In genomic region chr11:71459767-71460320, GRCh38 we compare ENCODE assay signal across 22 cellular contexts.
"Had no signal": no experiment of that assay in that cellular context is flagged by ENCODE, and none has a peak within 500 bp of the region (broad histone marks: within the 10 kb centered on the region; RNA-seq: fewer than 3 reads in every experiment).

No MANE protein-coding gene starts in this region.

- H3K4me3 Mint-ChIP-seq: activated CD4-positive, alpha-beta T cell treated with anti-CD3 and anti-CD28 coated beads for 36 hours; activated CD8-positive, alpha-beta memory T cell treated with anti-CD3 and anti-CD28 coated beads, Interleukin-2, amount 10 ng/mL, durations not matched to agents 7 days and 5 days; activated naive CD8-positive, alpha-beta T cell treated with anti-CD3 and anti-CD28 coated beads, Interleukin-2, amount 10 ng/mL, durations not matched to agents 7 days and 5 days; dendritic cell treated with granulocyte-macrophage colony-stimulating factor and Interleukin-4, amounts not matched to agents 40 ng/mL and 50 ng/mL, for 4 days; natural killer cell; stimulated activated naive CD8-positive, alpha-beta T cell treated with anti-CD3 and anti-CD28 coated beads, Interleukin-15, amount 100 ng/mL, for 72 hours; WTC11 had no signal

- H3K9me3 Mint-ChIP-seq: activated naive CD8-positive, alpha-beta T cell treated with anti-CD3 and anti-CD28 coated beads, Interleukin-2, amount 10 ng/mL, durations not matched to agents 7 days and 5 days; dendritic cell treated with granulocyte-macrophage colony-stimulating factor and Interleukin-4, amounts not matched to agents 40 ng/mL and 50 ng/mL, for 4 days; natural killer cell; stimulated activated naive CD8-positive, alpha-beta T cell treated with anti-CD3 and anti-CD28 coated beads, Interleukin-15, amount 100 ng/mL, for 72 hours; WTC11 had no signal

- H3K27me3 ChIP-seq: brain microvascular endothelial cell, esophagus muscularis mucosa, gastroesophageal sphincter, suprapubic skin, transverse colon, vagina had no signal

- H3K27ac ChIP-seq: brain microvascular endothelial cell, esophagus muscularis mucosa, gastroesophageal sphincter, suprapubic skin, transverse colon, vagina had no signal

- DNase-seq: activated CD4-positive, alpha-beta T cell treated with anti-CD3 and anti-CD28 coated beads for 36 hours; activated CD4-positive, alpha-beta T cell treated with anti-CD3 and anti-CD28 coated beads, Interleukin-2, amount 50 U/mL, for 48 hours; activated CD8-positive, alpha-beta memory T cell treated with anti-CD3 and anti-CD28 coated beads, Interleukin-2, amount 10 ng/mL, durations not matched to agents 7 days and 5 days; activated naive CD8-positive, alpha-beta T cell treated with anti-CD3 and anti-CD28 coated beads, Interleukin-2, amount 10 ng/mL, durations not matched to agents 7 days and 5 days; brain microvascular endothelial cell; cerebellar nuclear complex; effector CD8-positive, alpha-beta T cell; left colon; natural killer cell; nucleus accumbens; stimulated activated CD4-positive, alpha-beta T cell treated with anti-CD3 and anti-CD28 coated beads, Interleukin-2, amount 100 ng/mL, for 48 hours; stimulated activated naive CD8-positive, alpha-beta T cell treated with anti-CD3 and anti-CD28 coated beads, Interleukin-15, amount 100 ng/mL, for 72 hours; transverse colon had no signal

- H3K4me3 ChIP-seq: esophagus muscularis mucosa, gastroesophageal sphincter, lung, suprapubic skin, transverse colon, vagina had no signal

- H3K9me3 ChIP-seq: esophagus muscularis mucosa, gastroesophageal sphincter, suprapubic skin, transverse colon, vagina had no signal

- H3K4me1 ChIP-seq: suprapubic skin had no signal

- ATAC-seq: activated CD4-positive, alpha-beta T cell treated with anti-CD3 and anti-CD28 coated beads for 36 hours; activated CD8-positive, alpha-beta memory T cell treated with anti-CD3 and anti-CD28 coated beads, Interleukin-2, amount 10 ng/mL, durations not matched to agents 7 days and 5 days; gastroesophageal sphincter; left colon; natural killer cell; WTC11 had no signal

- FAIRE-seq: endothelial cell of umbilical vein, TTC549 had no signal

- H3K27ac Mint-ChIP-seq: activated CD4-positive, alpha-beta T cell treated with anti-CD3 and anti-CD28 coated beads for 36 hours; activated CD8-positive, alpha-beta memory T cell treated with anti-CD3 and anti-CD28 coated beads, Interleukin-2, amount 10 ng/mL, durations not matched to agents 7 days and 5 days; activated naive CD8-positive, alpha-beta T cell treated with anti-CD3 and anti-CD28 coated beads, Interleukin-2, amount 10 ng/mL, durations not matched to agents 7 days and 5 days; dendritic cell treated with granulocyte-macrophage colony-stimulating factor and Interleukin-4, amounts not matched to agents 40 ng/mL and 50 ng/mL, for 4 days; stimulated activated naive CD8-positive, alpha-beta T cell treated with anti-CD3 and anti-CD28 coated beads, Interleukin-15, amount 100 ng/mL, for 72 hours; WTC11 had no signal

- H3K4me1 Mint-ChIP-seq: WTC11 had no signal
